8 cellular contexts compared by ENCODE assay signal in the genomic region with DNA sequence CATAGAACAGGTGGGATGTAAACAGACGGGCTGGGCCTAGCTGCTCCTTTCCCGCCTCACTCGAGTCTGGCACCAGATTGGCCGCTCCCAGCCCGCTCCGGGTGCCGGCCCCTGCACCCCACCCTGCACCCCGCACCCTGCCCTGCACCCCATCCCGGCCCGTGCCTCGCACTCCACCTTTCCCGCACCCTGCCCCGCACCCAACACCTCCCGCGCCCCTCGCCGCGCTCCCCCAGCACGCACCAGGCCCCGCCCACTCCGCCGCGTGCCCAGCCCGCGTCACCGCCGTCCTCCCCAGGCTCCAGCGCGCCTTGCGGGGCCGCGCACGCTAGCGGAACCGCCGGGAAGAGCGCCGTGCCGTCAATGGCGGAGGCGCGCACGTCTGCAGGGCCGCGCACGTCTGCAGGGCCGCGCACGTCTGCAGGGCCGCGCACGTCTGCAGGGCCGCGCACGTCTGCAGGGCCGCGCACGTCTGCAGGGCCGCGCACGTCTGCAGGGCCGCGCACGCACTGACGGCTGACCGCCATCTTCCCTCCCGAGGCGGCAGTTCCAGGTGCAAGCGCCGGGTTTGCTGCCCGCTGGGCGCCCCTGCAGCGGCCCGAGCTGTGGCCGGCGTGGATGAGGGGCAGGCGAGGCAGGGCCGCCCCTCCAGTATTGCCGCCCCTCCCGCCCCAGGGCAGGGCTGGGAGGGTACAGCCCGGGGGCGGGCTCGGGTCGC. TPM values are rescaled to one million over a fixed set of nuclear protein-coding genes. Genes with fewer than 3 reads are reported as not detected.
DNase-seq lines count a peak whose midpoint lies in the region; ATAC-seq and TF ChIP-seq lines count a peak whose summit lies in the region.

TSS of gene UBE3C (plus strand) at position 503 of the 718 bp plus-strand sequence. CDS start 347 bp downstream, outside the sequence.

- H3K27me3 ChIP-seq in right lobe of liver = no peaks in the 10 kb centered on the region

- no peaks in the 10 kb centered on the region for H3K9me3 ChIP-seq in right lobe of liver

- intact Hi-C loops in right lobe of liver (cut with DNase I) = no loop called here

- H3K36me3 ChIP-seq in right lobe of liver = peaks cover 0 to 8% (median 0%) of the 10 kb centered on the region in 4 donors

- 0% methylated on average over 10 of the region's 84 CpGs for WGBS in right lobe of liver (ENCODE audit: insufficient coverage, low coverage, low lambda C conversion rate, missing lambda C conversion rate)

- TF ChIP-seq CTCF in C4-2B (conservative IDR thresholded peaks at IDR 0.05) (no peak), right lobe of liver (IDR thresholded peaks at IDR 0.05) (no peak)

- ATAC-seq in GM19397 (IDR thresholded peaks at IDR 0.05; ENCODE audit: unreplicated experiment) (peak; percentile 86), HG03565 (IDR thresholded peaks at IDR 0.05; ENCODE audit: unreplicated experiment) (peak; percentile 68), right lobe of liver (peak; percentile 91 to 95 (median 94))

- H3K4me1 ChIP-seq in right lobe of liver = peaks cover 0 to 24% (median 6%) of the 10 kb centered on the region in 4 donors

- H3K27ac ChIP-seq in C4-2B = peak within 1 kb of the TSS; percentile 94
- H3K27ac ChIP-seq in right lobe of liver = peak within 1 kb of the TSS; percentile 72 to 94 (median 75)

- peak; percentile 91 for DNase-seq in NCI-H82 (lab: John Stamatoyannopoulos, UW)
- DNase-seq in activated CD4-positive, alpha-beta T cell treated with anti-CD3 and anti-CD28 coated beads, Interleukin-2, amount 50 U/mL, for 48 hours = peak; percentile 90 to 91
- peak; percentile 77 to 93 for DNase-seq in dermis microvascular lymphatic vessel endothelial cell (ENCODE audit: low read depth in 2 of 2)
- peak; percentile 93 to 94 (median 94) for DNase-seq in right lobe of liver
- peak; percentile 90 for DNase-seq in stimulated activated CD4-positive, alpha-beta T cell treated with anti-CD3 and anti-CD28 coated beads, Interleukin-4, amount 100 ng/mL, for 24 hours

- peak within 1 kb of the TSS; percentile 64 to 92 (median 78) for H3K4me3 ChIP-seq in right lobe of liver

- peak; percentile 60 for TF ChIP-seq POLR2A in right lobe of liver (IDR thresholded peaks at IDR 0.05)

RNA-seq across cellular contexts. Expression of gene UBE3C, which starts in this region (rescaled TPM):
- 75.0 and 77.9 TPM in 2 replicates for total RNA-seq in dermis microvascular lymphatic vessel endothelial cell
- total RNA-seq in right lobe of liver = 10 to 100 TPM; 28.3 to 48.1 (median 31.9) TPM

Comparison
In these comparisons a context has a peak if more than half of its experiments do, and no peak if none do; other contexts are left out.
1. Peak in every context shown above with its lines: DNase-seq, ATAC-seq, H3K4me3 ChIP-seq and H3K27ac ChIP-seq.